ENCODE assay signal across 1 cellular context in the genomic region with DNA sequence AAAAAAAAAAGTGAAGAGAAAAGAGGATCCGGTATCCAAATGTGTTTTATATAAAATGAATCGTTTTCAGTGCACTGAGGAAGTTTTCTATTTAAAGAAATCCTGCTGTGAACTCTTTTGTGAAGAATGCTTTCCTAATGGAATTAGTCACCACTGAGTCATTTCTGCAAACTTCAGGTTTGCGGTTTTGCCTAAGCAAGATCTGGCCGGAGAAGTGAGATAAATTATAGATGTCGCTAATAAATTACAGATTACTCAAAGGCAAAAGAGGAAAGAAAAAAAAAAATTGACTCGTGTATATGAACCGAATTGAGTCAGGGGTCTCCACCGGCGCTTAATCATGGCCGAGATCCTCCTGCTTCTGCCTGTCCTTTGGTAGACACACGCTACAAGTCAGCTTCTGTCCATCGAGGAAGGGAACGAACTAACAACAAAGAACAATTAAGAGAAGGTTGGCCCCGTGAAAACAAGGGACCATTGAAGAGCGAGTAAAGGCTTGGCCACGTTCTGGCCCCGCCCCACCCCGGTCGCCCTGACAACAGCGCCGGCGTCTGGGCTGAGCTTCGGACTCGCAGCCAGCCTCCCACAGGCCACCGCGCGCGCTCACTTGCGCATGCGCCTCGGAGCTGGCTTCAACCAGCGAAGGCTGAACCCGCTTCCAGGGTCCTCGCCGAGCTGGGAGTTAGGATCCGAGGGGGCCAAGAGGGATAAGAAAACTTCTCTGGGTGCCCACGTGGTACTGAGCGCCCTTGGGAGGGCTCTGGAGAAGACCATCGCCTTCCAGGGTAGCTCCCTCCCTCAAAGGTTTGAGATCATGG.
TF ChIP-seq lines count a peak whose summit lies in the region.

No MANE protein-coding gene starts in this region.

TF ChIP-seq in K562, 482 proteins besides CTCF, POLR2A, EP300 and RAD21 (continued from another document and continues in another):
- TF ChIP-seq, protein P1, sequence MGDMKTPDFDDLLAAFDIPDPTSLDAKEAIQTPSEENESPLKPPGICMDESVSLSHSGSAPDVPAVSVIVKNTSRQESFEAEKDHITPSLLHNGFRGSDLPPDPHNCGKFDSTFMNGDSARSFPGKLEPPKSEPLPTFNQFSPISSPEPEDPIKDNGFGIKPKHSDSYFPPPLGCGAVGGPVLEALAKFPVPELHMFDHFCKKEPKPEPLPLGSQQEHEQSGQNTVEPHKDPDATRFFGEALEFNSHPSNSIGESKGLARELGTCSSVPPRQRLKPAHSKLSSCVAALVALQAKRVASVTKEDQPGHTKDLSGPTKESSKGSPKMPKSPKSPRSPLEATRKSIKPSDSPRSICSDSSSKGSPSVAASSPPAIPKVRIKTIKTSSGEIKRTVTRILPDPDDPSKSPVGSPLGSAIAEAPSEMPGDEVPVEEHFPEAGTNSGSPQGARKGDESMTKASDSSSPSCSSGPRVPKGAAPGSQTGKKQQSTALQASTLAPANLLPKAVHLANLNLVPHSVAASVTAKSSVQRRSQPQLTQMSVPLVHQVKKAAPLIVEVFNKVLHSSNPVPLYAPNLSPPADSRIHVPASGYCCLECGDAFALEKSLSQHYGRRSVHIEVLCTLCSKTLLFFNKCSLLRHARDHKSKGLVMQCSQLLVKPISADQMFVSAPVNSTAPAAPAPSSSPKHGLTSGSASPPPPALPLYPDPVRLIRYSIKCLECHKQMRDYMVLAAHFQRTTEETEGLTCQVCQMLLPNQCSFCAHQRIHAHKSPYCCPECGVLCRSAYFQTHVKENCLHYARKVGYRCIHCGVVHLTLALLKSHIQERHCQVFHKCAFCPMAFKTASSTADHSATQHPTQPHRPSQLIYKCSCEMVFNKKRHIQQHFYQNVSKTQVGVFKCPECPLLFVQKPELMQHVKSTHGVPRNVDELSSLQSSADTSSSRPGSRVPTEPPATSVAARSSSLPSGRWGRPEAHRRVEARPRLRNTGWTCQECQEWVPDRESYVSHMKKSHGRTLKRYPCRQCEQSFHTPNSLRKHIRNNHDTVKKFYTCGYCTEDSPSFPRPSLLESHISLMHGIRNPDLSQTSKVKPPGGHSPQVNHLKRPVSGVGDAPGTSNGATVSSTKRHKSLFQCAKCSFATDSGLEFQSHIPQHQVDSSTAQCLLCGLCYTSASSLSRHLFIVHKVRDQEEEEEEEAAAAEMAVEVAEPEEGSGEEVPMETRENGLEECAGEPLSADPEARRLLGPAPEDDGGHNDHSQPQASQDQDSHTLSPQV (IDR thresholded peaks at IDR 0.05) = no peak; the same call in 1 of the 2 replicates
- no peak for TF ChIP-seq TARDBP (IDR thresholded peaks at IDR 0.05)
- no peak for TF ChIP-seq MAFG (tag; conservative IDR thresholded peaks at IDR 0.05)
- TF ChIP-seq, protein P2, sequence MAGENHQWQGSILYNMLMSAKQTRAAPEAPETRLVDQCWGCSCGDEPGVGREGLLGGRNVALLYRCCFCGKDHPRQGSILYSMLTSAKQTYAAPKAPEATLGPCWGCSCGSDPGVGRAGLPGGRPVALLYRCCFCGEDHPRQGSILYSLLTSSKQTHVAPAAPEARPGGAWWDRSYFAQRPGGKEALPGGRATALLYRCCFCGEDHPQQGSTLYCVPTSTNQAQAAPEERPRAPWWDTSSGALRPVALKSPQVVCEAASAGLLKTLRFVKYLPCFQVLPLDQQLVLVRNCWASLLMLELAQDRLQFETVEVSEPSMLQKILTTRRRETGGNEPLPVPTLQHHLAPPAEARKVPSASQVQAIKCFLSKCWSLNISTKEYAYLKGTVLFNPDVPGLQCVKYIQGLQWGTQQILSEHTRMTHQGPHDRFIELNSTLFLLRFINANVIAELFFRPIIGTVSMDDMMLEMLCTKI (IDR thresholded peaks at IDR 0.05; ENCODE audit: partially characterized antibody) = no peak
- TF ChIP-seq ZNF507 (tag; conservative IDR thresholded peaks at IDR 0.05) = no peak
- TF ChIP-seq, protein P3, sequence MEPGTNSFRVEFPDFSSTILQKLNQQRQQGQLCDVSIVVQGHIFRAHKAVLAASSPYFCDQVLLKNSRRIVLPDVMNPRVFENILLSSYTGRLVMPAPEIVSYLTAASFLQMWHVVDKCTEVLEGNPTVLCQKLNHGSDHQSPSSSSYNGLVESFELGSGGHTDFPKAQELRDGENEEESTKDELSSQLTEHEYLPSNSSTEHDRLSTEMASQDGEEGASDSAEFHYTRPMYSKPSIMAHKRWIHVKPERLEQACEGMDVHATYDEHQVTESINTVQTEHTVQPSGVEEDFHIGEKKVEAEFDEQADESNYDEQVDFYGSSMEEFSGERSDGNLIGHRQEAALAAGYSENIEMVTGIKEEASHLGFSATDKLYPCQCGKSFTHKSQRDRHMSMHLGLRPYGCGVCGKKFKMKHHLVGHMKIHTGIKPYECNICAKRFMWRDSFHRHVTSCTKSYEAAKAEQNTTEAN (CRISPR knock-in tag; IDR thresholded peaks at IDR 0.05) = no peak
- TF ChIP-seq SNRNP70 (optimal IDR thresholded peaks at IDR 0.05; ENCODE audit: low read depth, low read length) = no peak
- TF ChIP-seq CBFB (CRISPR knock-in tag; IDR thresholded peaks at IDR 0.05) = peak; percentile 45; the same call in 1 of the 2 replicates
- TF ChIP-seq ZBED1 (IDR thresholded peaks at IDR 0.05) = no peak
- TF ChIP-seq, protein P4, sequence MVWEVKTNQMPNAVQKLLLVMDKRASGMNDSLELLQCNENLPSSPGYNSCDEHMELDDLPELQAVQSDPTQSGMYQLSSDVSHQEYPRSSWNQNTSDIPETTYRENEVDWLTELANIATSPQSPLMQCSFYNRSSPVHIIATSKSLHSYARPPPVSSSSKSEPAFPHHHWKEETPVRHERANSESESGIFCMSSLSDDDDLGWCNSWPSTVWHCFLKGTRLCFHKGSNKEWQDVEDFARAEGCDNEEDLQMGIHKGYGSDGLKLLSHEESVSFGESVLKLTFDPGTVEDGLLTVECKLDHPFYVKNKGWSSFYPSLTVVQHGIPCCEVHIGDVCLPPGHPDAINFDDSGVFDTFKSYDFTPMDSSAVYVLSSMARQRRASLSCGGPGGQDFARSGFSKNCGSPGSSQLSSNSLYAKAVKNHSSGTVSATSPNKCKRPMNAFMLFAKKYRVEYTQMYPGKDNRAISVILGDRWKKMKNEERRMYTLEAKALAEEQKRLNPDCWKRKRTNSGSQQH (CRISPR knock-in tag; IDR thresholded peaks at IDR 0.05) = no peak
- TF ChIP-seq U2AF1 (optimal IDR thresholded peaks at IDR 0.05; ENCODE audit: low read depth, low read length) = no peak
- TF ChIP-seq, protein P5, sequence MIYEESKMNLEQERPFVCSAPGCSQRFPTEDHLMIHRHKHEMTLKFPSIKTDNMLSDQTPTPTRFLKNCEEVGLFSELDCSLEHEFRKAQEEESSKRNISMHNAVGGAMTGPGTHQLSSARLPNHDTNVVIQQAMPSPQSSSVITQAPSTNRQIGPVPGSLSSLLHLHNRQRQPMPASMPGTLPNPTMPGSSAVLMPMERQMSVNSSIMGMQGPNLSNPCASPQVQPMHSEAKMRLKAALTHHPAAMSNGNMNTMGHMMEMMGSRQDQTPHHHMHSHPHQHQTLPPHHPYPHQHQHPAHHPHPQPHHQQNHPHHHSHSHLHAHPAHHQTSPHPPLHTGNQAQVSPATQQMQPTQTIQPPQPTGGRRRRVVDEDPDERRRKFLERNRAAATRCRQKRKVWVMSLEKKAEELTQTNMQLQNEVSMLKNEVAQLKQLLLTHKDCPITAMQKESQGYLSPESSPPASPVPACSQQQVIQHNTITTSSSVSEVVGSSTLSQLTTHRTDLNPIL (CRISPR knock-in tag; IDR thresholded peaks at IDR 0.05) = no peak
- no peak for TF ChIP-seq CC2D1A (IDR thresholded peaks at IDR 0.05)
- no peak for TF ChIP-seq STAG1 (CRISPR knock-in tag; IDR thresholded peaks at IDR 0.05; ENCODE audit: borderline replicate concordance)
- TF ChIP-seq ZNF444 (CRISPR knock-in tag; IDR thresholded peaks at IDR 0.05) = no peak
- TF ChIP-seq POLR2H (tag; IDR thresholded peaks at IDR 0.05; ENCODE audit: low read depth) = no peak; the same call in 1 of the 2 replicates
- TF ChIP-seq NFIC (IDR thresholded peaks at IDR 0.05) = no peak
- peak; percentile 38 for TF ChIP-seq RBBP5 (IDR thresholded peaks at IDR 0.05; ENCODE audit: borderline replicate concordance, insufficient read depth, low read length, poor library complexity, severe bottlenecking)
- no peak for TF ChIP-seq HNRNPH1 (optimal IDR thresholded peaks at IDR 0.05; ENCODE audit: low read depth, low read length)
- no peak for TF ChIP-seq PHF21A (IDR thresholded peaks at IDR 0.05; ENCODE audit: borderline replicate concordance, low read depth)
- TF ChIP-seq ZNF436 (CRISPR knock-in tag; IDR thresholded peaks at IDR 0.05) = no peak
- no peak for TF ChIP-seq ZNF311 (CRISPR knock-in tag; IDR thresholded peaks at IDR 0.05)
- TF ChIP-seq, protein P6, sequence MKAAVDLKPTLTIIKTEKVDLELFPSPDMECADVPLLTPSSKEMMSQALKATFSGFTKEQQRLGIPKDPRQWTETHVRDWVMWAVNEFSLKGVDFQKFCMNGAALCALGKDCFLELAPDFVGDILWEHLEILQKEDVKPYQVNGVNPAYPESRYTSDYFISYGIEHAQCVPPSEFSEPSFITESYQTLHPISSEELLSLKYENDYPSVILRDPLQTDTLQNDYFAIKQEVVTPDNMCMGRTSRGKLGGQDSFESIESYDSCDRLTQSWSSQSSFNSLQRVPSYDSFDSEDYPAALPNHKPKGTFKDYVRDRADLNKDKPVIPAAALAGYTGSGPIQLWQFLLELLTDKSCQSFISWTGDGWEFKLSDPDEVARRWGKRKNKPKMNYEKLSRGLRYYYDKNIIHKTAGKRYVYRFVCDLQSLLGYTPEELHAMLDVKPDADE (conservative IDR thresholded peaks at IDR 0.05; ENCODE audit: control insufficient read depth, low read depth, low read length) = no peak
- TF ChIP-seq, protein P7, sequence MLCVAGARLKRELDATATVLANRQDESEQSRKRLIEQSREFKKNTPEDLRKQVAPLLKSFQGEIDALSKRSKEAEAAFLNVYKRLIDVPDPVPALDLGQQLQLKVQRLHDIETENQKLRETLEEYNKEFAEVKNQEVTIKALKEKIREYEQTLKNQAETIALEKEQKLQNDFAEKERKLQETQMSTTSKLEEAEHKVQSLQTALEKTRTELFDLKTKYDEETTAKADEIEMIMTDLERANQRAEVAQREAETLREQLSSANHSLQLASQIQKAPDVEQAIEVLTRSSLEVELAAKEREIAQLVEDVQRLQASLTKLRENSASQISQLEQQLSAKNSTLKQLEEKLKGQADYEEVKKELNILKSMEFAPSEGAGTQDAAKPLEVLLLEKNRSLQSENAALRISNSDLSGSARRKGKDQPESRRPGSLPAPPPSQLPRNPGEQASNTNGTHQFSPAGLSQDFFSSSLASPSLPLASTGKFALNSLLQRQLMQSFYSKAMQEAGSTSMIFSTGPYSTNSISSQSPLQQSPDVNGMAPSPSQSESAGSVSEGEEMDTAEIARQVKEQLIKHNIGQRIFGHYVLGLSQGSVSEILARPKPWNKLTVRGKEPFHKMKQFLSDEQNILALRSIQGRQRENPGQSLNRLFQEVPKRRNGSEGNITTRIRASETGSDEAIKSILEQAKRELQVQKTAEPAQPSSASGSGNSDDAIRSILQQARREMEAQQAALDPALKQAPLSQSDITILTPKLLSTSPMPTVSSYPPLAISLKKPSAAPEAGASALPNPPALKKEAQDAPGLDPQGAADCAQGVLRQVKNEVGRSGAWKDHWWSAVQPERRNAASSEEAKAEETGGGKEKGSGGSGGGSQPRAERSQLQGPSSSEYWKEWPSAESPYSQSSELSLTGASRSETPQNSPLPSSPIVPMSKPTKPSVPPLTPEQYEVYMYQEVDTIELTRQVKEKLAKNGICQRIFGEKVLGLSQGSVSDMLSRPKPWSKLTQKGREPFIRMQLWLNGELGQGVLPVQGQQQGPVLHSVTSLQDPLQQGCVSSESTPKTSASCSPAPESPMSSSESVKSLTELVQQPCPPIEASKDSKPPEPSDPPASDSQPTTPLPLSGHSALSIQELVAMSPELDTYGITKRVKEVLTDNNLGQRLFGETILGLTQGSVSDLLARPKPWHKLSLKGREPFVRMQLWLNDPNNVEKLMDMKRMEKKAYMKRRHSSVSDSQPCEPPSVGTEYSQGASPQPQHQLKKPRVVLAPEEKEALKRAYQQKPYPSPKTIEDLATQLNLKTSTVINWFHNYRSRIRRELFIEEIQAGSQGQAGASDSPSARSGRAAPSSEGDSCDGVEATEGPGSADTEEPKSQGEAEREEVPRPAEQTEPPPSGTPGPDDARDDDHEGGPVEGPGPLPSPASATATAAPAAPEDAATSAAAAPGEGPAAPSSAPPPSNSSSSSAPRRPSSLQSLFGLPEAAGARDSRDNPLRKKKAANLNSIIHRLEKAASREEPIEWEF (CRISPR knock-in tag; IDR thresholded peaks at IDR 0.05) = no peak
- TF ChIP-seq POLR3G (IDR thresholded peaks at IDR 0.05; ENCODE audit: extremely low read depth, insufficient read length, insufficient replicate concordance) = no peak
- TF ChIP-seq, protein P8, sequence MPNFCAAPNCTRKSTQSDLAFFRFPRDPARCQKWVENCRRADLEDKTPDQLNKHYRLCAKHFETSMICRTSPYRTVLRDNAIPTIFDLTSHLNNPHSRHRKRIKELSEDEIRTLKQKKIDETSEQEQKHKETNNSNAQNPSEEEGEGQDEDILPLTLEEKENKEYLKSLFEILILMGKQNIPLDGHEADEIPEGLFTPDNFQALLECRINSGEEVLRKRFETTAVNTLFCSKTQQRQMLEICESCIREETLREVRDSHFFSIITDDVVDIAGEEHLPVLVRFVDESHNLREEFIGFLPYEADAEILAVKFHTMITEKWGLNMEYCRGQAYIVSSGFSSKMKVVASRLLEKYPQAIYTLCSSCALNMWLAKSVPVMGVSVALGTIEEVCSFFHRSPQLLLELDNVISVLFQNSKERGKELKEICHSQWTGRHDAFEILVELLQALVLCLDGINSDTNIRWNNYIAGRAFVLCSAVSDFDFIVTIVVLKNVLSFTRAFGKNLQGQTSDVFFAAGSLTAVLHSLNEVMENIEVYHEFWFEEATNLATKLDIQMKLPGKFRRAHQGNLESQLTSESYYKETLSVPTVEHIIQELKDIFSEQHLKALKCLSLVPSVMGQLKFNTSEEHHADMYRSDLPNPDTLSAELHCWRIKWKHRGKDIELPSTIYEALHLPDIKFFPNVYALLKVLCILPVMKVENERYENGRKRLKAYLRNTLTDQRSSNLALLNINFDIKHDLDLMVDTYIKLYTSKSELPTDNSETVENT (CRISPR knock-in tag; IDR thresholded peaks at IDR 0.05) = no peak
- no peak for TF ChIP-seq DNMT1 (IDR thresholded peaks at IDR 0.05)
- TF ChIP-seq RB1 (IDR thresholded peaks at IDR 0.05; ENCODE audit: low read depth) = peak; percentile 15; the same call in 1 of the 2 replicates
- no peak for TF ChIP-seq ZNF431 (CRISPR knock-in tag; IDR thresholded peaks at IDR 0.05)
- TF ChIP-seq NONO (IDR thresholded peaks at IDR 0.05; ENCODE audit: low read depth in 2 of 2, low read length in 1 of 2) = no peak
- no peak for TF ChIP-seq ETV6 (IDR thresholded peaks at IDR 0.05; ENCODE audit: borderline replicate concordance in 1 of 2, low read depth in 2 of 2, low read length in 1 of 2)
- TF ChIP-seq ETV6 (CRISPR knock-in tag; IDR thresholded peaks at IDR 0.05; ENCODE audit: borderline replicate concordance) = no peak
